Comparison of ENCODE assay signal across 8 cellular contexts in genomic region chr5:176533894-176534611, GRCh38. TPM values are rescaled to one million over a fixed set of nuclear protein-coding genes. Genes with fewer than 3 reads are reported as not detected.
A peak's percentile ranks its signal among the peaks of the same experiment; 100 is the strongest.
DNase-seq lines count a peak whose midpoint lies in the region; ATAC-seq and TF ChIP-seq lines count a peak whose summit lies in the region.

No MANE protein-coding gene starts in this region.

- TF ChIP-seq POLR2A in Peyer's patch (IDR thresholded peaks at IDR 0.05) = no peak

- H3K36me3 ChIP-seq in Peyer's patch (peaks cover 0 to 33% (median 3%) of the 10 kb centered on the region in 3 donors), mammary epithelial cell (ENCODE audit: insufficient read depth, low read length) (peaks cover 9% of the 10 kb centered on the region), mucosa of rectum (ENCODE audit: control insufficient read depth in 2 of 2, insufficient read depth in 2 of 2, low read length in 2 of 2) (peaks cover 21 to 23% of the 10 kb centered on the region in 2 donors), aorta (ENCODE audit: control insufficient read depth in 1 of 2, insufficient read depth in 2 of 2, low read length in 1 of 2) (peaks cover 0 to 6% of the 10 kb centered on the region in 2 donors)

- DNase-seq in GM13977 (ENCODE audit: low spot score) (peak; percentile 63), Peyer's patch (peak; percentile 67 to 78 (median 72)), mammary epithelial cell (peak; percentile 42), aorta (peak; percentile 60 to 69), epidermal melanocyte (ENCODE audit: insufficient read length, low spot score) (no peak), NCI-H2029 (lab: John Stamatoyannopoulos, UW) (no peak), AG08395 (ENCODE audit: low spot score) (no peak)

- H3K9me3 ChIP-seq in Peyer's patch (no peaks in the 10 kb centered on the region), mammary epithelial cell (replicated peaks; ENCODE audit: insufficient read depth, low read length) (no peaks in the 10 kb centered on the region), mucosa of rectum (ENCODE audit: control insufficient read depth in 2 of 2, low read length in 2 of 2) (no peaks in the 10 kb centered on the region), aorta (ENCODE audit: control insufficient read depth, low read length) (no peaks in the 10 kb centered on the region)

- no peak for ATAC-seq in aorta (ENCODE audit: low FRiP score)

- peak overlapping the region; percentile 17 to 90 (median 70) for H3K4me3 ChIP-seq in Peyer's patch
- no peak overlapping the region for H3K4me3 ChIP-seq in mammary epithelial cell (replicated peaks in 1 of 3; ENCODE audit: insufficient read depth in 1 of 3, low read depth in 2 of 3, low read length in 3 of 3)
- peak overlapping the region; percentile 24 to 98 for H3K4me3 ChIP-seq in mucosa of rectum (ENCODE audit: low read length in 2 of 2)
- no peak overlapping the region for H3K4me3 ChIP-seq in aorta (ENCODE audit: low read length in 2 of 2)

- peak overlapping the region; percentile 18 for H2AFZ ChIP-seq in mammary epithelial cell (ENCODE audit: low read depth, low read length)

- 7% methylated on average over 8 of the region's 10 CpGs for WGBS in mammary epithelial cell (ENCODE audit: low coverage, missing lambda C conversion rate)
- 21 to 23% methylated on average over 10 of the region's 10 CpGs for WGBS in aorta, 2 donors

- dilution Hi-C loops in mammary epithelial cell (cut with HindIII; ENCODE audit: low sequenced_read_pairs) = no loop called here

- peak overlapping the region; percentile 12 for H3K4me2 ChIP-seq in mammary epithelial cell (ENCODE audit: insufficient read depth, low read depth, low read length)

- H3K9ac ChIP-seq in mammary epithelial cell (ENCODE audit: insufficient read depth, low read length) (no peak overlapping the region), mucosa of rectum (ENCODE audit: low read depth in 1 of 2, low read length in 2 of 2) (peak overlapping the region; percentile 91 to 97)

- intact Hi-C loops in mammary epithelial cell (cut with micrococcal nuclease) (no loop called here), aorta (cut with DNase I) (loop anchor here (10.0 kb wide), 2 partner anchors 119 to 149 kb away; partner anchors contain the start of genes CLTB (in 2 of the 2), HIGD2A (in 1 of the 2) and NOP16 (in 1 of the 2))

- peaks cover 44% of the 10 kb centered on the region for H3K79me2 ChIP-seq in mammary epithelial cell (ENCODE audit: insufficient read depth, low read length)

- H3K4me1 ChIP-seq in Peyer's patch (peaks cover 19 to 57% (median 47%) of the 10 kb centered on the region in 4 donors), mammary epithelial cell (ENCODE audit: insufficient read depth, low read length) (peaks cover 44% of the 10 kb centered on the region), mucosa of rectum (ENCODE audit: control insufficient read depth in 2 of 2, insufficient read depth in 2 of 2, low read length in 2 of 2) (peaks cover 48 to 53% of the 10 kb centered on the region in 2 donors), aorta (ENCODE audit: control insufficient read depth in 1 of 2, insufficient read depth in 2 of 2, low read length in 2 of 2) (no peaks in the 10 kb centered on the region)

- H3K27me3 ChIP-seq in Peyer's patch = no peaks in the 10 kb centered on the region
- no peaks in the 10 kb centered on the region for H3K27me3 ChIP-seq in mammary epithelial cell (ENCODE audit: insufficient read depth, low read length)
- no peaks in the 10 kb centered on the region for H3K27me3 ChIP-seq in mucosa of rectum (ENCODE audit: control insufficient read depth in 2 of 2, insufficient read depth in 2 of 2, low read length in 2 of 2)
- no peaks in the 10 kb centered on the region for H3K27me3 ChIP-seq in aorta (ENCODE audit: control insufficient read depth in 1 of 2, insufficient read depth in 2 of 2, low read length in 1 of 2)

- in situ Hi-C loops in GM13977 (cut with MboI; ENCODE audit: low pct_unique_long_range_greater_than_20kb, low sequenced_read_pairs, unreplicated experiment) = no loop called here
- in situ Hi-C loops in mammary epithelial cell (cut with MboI; ENCODE audit: low sequenced_read_pairs in 2 of 2) = no loop called here

- H4K20me1 ChIP-seq in mammary epithelial cell (ENCODE audit: insufficient read depth, low read length) = no peaks in the 10 kb centered on the region

- CTCF ChIA-PET in mammary epithelial cell (lab: Charles Lee; ENCODE audit: low non-redundant PET) = no interaction called here

- no peak for TF ChIP-seq CTCF in GM13977 (IDR thresholded peaks at IDR 0.05; ENCODE audit: extremely low read depth, insufficient read depth, missing control alignments)
- TF ChIP-seq CTCF in Peyer's patch (IDR thresholded peaks at IDR 0.05) = peak in 2 of 6 experiments; percentile 5 to 8
- TF ChIP-seq CTCF in mammary epithelial cell (conservative IDR thresholded peaks at IDR 0.05 in 1 of 2, IDR thresholded peaks at IDR 0.05 in 1 of 2; ENCODE audit: extremely low read depth in 1 of 2, insufficient read depth in 1 of 2, low read depth in 1 of 2, low read length in 2 of 2) = no peak

- no TSS peak for BruUV-seq in mammary epithelial cell (replicated peaks; lab: Mats Ljungman, UMichigan)

- peak overlapping the region; percentile 94 to 100 (median 97) for H3K27ac ChIP-seq in Peyer's patch
- no peak overlapping the region for H3K27ac ChIP-seq in mammary epithelial cell (ENCODE audit: insufficient read depth, low read depth, low read length)
- H3K27ac ChIP-seq in mucosa of rectum (ENCODE audit: low read depth in 2 of 2, low read length in 2 of 2) = peak overlapping the region; percentile 99 to 100
- H3K27ac ChIP-seq in aorta (ENCODE audit: low read depth in 1 of 2, low read length in 2 of 2) = no peak overlapping the region

RNA-seq across cellular contexts. Expression of gene RNF44, which starts 3.1 kb away (rescaled TPM):
- total RNA-seq in Peyer's patch (100 to 1,000 TPM in 1 of 4 donors, 10 to 100 TPM in 3; 46.4 to 114 (median 65.3) TPM), mammary epithelial cell (10 to 100 TPM in 1 of 2 donors, 1 to 10 TPM in 1; 5.5 to 29.1 TPM), aorta (10 to 100 TPM; 23.2 to 40.6 TPM)
- polyA plus RNA-seq in mammary epithelial cell (7.9 TPM), aorta (10 to 100 TPM in 1 of 2 donors, 1 to 10 TPM in 1; 8.5 to 13.4 TPM)
- polyA minus RNA-seq in mammary epithelial cell = 10.3 TPM

RNA-seq across cellular contexts. Expression of gene CDHR2, which starts 15.1 kb away (rescaled TPM):
- total RNA-seq in Peyer's patch (100 to 1,000 TPM in 3 of 4 donors, 10 to 100 TPM in 1; 39.6 to 823 (median 613) TPM), mammary epithelial cell (under 1 TPM; under 0.01 to 0.21 TPM), aorta (not detected)
- polyA plus RNA-seq in mammary epithelial cell (0.01 TPM), aorta (10 to 100 TPM in 1 of 2 donors, under 1 TPM in 1; 0.08 to 21.5 TPM)
- polyA minus RNA-seq in mammary epithelial cell = not detected

Comparison
In these comparisons a context has a peak if more than half of its experiments do, and no peak if none do; other contexts are left out.
1. DNase-seq: peak in GM13977 (single experiment), Peyer's patch (3 of 3), mammary epithelial cell (single experiment) and aorta (2 of 2); none in epidermal melanocyte (single experiment), NCI-H2029 (single experiment) and AG08395 (single experiment).
2. H3K27ac ChIP-seq: peak in Peyer's patch (4 of 4) and mucosa of rectum (2 of 2); none in mammary epithelial cell (single experiment) and aorta (0 of 2).
3. H3K4me3 ChIP-seq: peak in Peyer's patch (4 of 4) and mucosa of rectum (2 of 2); none in mammary epithelial cell (0 of 3) and aorta (0 of 2).
4. RNA of gene CDHR2, which starts 15.1 kb away (total RNA-seq): 39.6 to 823 TPM in Peyer's patch; not detected in aorta and under 0.01 to 0.21 TPM in mammary epithelial cell; every median in the first group is over 10 times any median in the second.